ENCODE assay signal across 24 cellular contexts in the genomic region with DNA sequence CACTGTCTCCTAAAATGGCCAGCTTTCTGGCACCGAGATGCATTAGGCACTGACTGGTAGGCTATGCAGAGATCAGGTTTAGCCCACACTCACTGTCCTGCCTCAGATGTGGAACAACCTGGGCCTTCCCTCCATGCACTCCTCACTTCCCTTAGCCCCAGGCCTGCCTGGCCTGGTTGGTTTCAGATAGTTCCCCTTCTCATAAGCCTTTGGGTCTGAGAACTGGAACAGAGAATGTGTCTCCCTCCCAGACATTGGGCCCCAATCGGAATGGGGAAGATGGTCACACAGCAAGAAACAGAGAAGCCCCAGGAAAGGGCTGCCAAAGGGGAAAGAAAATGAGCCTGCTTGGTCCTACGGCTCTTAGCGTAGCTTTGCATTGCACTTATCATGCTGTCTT.
"Had no signal": no experiment of that assay in that cellular context is flagged by ENCODE, and none has a peak within 500 bp of the region (broad histone marks: within the 10 kb centered on the region; RNA-seq: fewer than 3 reads in every experiment).

No MANE protein-coding gene starts in this region.

- H3K27ac ChIP-seq: colonic mucosa, esophagus muscularis mucosa, foreskin keratinocyte, gastroesophageal sphincter, heart right ventricle, left lung, neural progenitor cell, psoas muscle, thoracic aorta, tibial nerve, upper lobe of left lung, uterus had no signal

- H2AFZ ChIP-seq: neural progenitor cell had no signal

- H3K36me3 ChIP-seq: colonic mucosa, esophagus muscularis mucosa, gastroesophageal sphincter, heart right ventricle, left lung, neural progenitor cell, thoracic aorta, tibial nerve, upper lobe of left lung, uterus had no signal

- H3K9me3 ChIP-seq: colonic mucosa, esophagus muscularis mucosa, gastroesophageal sphincter, left lung, psoas muscle, thoracic aorta, tibial nerve, upper lobe of left lung, uterus had no signal

- H3K4me2 ChIP-seq: neural progenitor cell had no signal

- H3K4me1 ChIP-seq: colonic mucosa, esophagus muscularis mucosa, foreskin keratinocyte, gastroesophageal sphincter, heart right ventricle, left lung, neural progenitor cell, psoas muscle, tibial nerve, upper lobe of left lung, uterus had no signal

- DNase-seq: colonic mucosa; effector CD8-positive, alpha-beta T cell; foreskin keratinocyte; glutamatergic neuron; heart right ventricle; left lung; mesendoderm; midbrain; naive thymus-derived CD4-positive, alpha-beta T cell; psoas muscle; right cardiac atrium; small intestine; stimulated activated CD4-positive, alpha-beta T cell treated with anti-CD3 and anti-CD28 coated beads, Interleukin-15, amount 100 ng/mL, for 24 hours; stimulated activated CD4-positive, alpha-beta T cell treated with anti-CD3 and anti-CD28 coated beads, Interleukin-2, amount 100 ng/mL, for 48 hours; stimulated activated naive B cell treated with anti-CD40 and anti-IgM and Interleukin-4, amounts not matched to agents 10 μg/mL and 1 μg/mL and 100 μg/mL, for 72 hours; upper lobe of left lung; uterus had no signal

- FAIRE-seq: endothelial cell of umbilical vein, keratinocyte, small intestine had no signal

- ATAC-seq: foreskin keratinocyte; gastroesophageal sphincter; heart right ventricle; left lung; naive thymus-derived CD4-positive, alpha-beta T cell; psoas muscle; right cardiac atrium; stimulated activated naive B cell treated with anti-CD40 and anti-IgM and Interleukin-4, amounts not matched to agents 10 μg/mL and 1 μg/mL and 100 μg/mL, for 72 hours had no signal

- H3K4me3 ChIP-seq: colonic mucosa, esophagus muscularis mucosa, gastroesophageal sphincter, heart right ventricle, left lung, neural progenitor cell, psoas muscle, thoracic aorta, tibial nerve, upper lobe of left lung, uterus had no signal

- H3K27me3 ChIP-seq: colonic mucosa, foreskin keratinocyte, left lung, neural progenitor cell, tibial nerve, upper lobe of left lung, uterus had no signal

- H3K9ac ChIP-seq: neural progenitor cell had no signal
